35 cellular contexts compared by ENCODE assay signal in the genomic region with DNA sequence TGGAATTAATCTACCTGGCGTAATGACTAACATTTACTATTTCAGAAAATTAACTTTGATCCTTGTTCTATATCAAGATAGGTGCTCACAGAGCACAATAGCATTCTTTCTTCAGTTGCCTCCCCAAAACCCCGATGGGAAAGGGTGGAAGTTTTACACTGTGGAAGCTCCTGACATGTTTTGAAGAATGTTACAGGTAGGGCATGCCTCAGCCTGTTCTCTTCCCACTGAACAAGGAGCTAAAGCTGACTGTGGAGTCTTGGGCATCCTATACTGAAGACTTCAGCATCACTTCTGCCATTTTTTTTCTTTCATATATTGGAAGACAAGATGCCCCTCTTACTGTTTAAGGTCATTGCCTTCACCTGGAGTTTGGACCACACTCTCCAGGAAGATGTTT.
"Had no signal": no experiment of that assay in that cellular context is flagged by ENCODE, and none has a peak within 500 bp of the region (broad histone marks: within the 10 kb centered on the region; RNA-seq: fewer than 3 reads in every experiment).

No MANE protein-coding gene starts in this region.

- H3K9me3 ChIP-seq: MG63 had no signal

- H3K27ac Mint-ChIP-seq: activated CD4-positive, alpha-beta memory T cell treated with anti-CD3 and anti-CD28 coated beads, Interleukin-2, amount 10 ng/mL, durations not matched to agents 7 days and 5 days; activated CD8-positive, alpha-beta memory T cell treated with anti-CD3 and anti-CD28 coated beads, Interleukin-2, amount 10 ng/mL, durations not matched to agents 7 days and 5 days; activated naive CD8-positive, alpha-beta T cell treated with anti-CD3 and anti-CD28 coated beads for 36 hours had no signal

- H3K36me3 ChIP-seq: brain microvascular endothelial cell, cardiac muscle cell, MG63 had no signal

- ATAC-seq: activated CD8-positive, alpha-beta memory T cell treated with anti-CD3 and anti-CD28 coated beads, Interleukin-2, amount 10 ng/mL, durations not matched to agents 7 days and 5 days had no signal

- H3K9me3 Mint-ChIP-seq: central memory CD8-positive, alpha-beta T cell had no signal

- H3K4me3 Mint-ChIP-seq: activated CD4-positive, alpha-beta memory T cell treated with anti-CD3 and anti-CD28 coated beads, Interleukin-2, amount 10 ng/mL, durations not matched to agents 7 days and 5 days; activated CD8-positive, alpha-beta memory T cell treated with anti-CD3 and anti-CD28 coated beads, Interleukin-2, amount 10 ng/mL, durations not matched to agents 7 days and 5 days; activated naive CD8-positive, alpha-beta T cell treated with anti-CD3 and anti-CD28 coated beads for 36 hours; central memory CD8-positive, alpha-beta T cell had no signal

- DNase-seq: activated CD4-positive, alpha-beta memory T cell treated with anti-CD3 and anti-CD28 coated beads, Interleukin-2, amount 10 ng/mL, durations not matched to agents 7 days and 5 days; activated CD4-positive, alpha-beta T cell treated with anti-CD3 and anti-CD28 coated beads for 1 hour; activated CD4-positive, alpha-beta T cell treated with anti-CD3 and anti-CD28 coated beads for 48 hours; activated CD4-positive, CD25-positive, alpha-beta regulatory T cell; activated CD8-positive, alpha-beta memory T cell treated with anti-CD3 and anti-CD28 coated beads for 24 hours; activated CD8-positive, alpha-beta memory T cell treated with anti-CD3 and anti-CD28 coated beads, Interleukin-2, amount 10 ng/mL, durations not matched to agents 7 days and 5 days; activated CD8-positive, alpha-beta memory T cell treated with anti-CD3 and anti-CD28 coated beads, Interleukin-2, amount 50 U/mL, for 48 hours; activated effector memory CD4-positive, alpha-beta T cell treated with Interleukin-2 at 50 U/mL for 16 hours; activated naive CD4-positive, alpha-beta T cell treated with anti-CD3 and anti-CD28 coated beads, Interleukin-2, amount 50 U/mL, for 16 hours; activated naive CD8-positive, alpha-beta T cell treated with anti-CD3 and anti-CD28 coated beads for 36 hours; activated T-cell treated with anti-CD3 and anti-CD28 coated beads, Interleukin-2, amount 50 U/mL, for 48 hours; amniotic stem cell; aorta; brain microvascular endothelial cell; Karpas-422; KBM-7; MG63; NCI-H1048; NCI-H1105 treated with DMSO at 0.1 percent for 48 hours; NCI-H1436; NCI-H1694; NCI-H1930; NCI-H2081 treated with DMSO at 0.1 percent for 48 hours; NCI-H226; NCI-H446 treated with DMSO at 0.1 percent for 48 hours; NCI-H524; Right ventricle myocardium superior; SW 1271; T-helper 1 cell; T-helper 2 cell; T-helper 9 cell had no signal

- H3K27me3 Mint-ChIP-seq: activated CD4-positive, alpha-beta memory T cell treated with anti-CD3 and anti-CD28 coated beads, Interleukin-2, amount 10 ng/mL, durations not matched to agents 7 days and 5 days; activated naive CD8-positive, alpha-beta T cell treated with anti-CD3 and anti-CD28 coated beads for 36 hours; central memory CD8-positive, alpha-beta T cell had no signal

- H3K27me3 ChIP-seq: brain microvascular endothelial cell, cardiac muscle cell, MG63 had no signal

- H3K27ac ChIP-seq: brain microvascular endothelial cell, cardiac muscle cell, RWPE1, VCaP had no signal

- H3K4me3 ChIP-seq: cardiac muscle cell, MG63 had no signal
